ENCODE assay signal across 33 cellular contexts in genomic region chr15:85059734-85060133, GRCh38.
"Had no signal": no experiment of that assay in that cellular context is flagged by ENCODE, and none has a peak within 500 bp of the region (broad histone marks: within the 10 kb centered on the region; RNA-seq: fewer than 3 reads in every experiment).

No MANE protein-coding gene starts in this region.

- H3K4me3 ChIP-seq: adrenal gland, ascending aorta, body of pancreas, breast epithelium, cardiac muscle cell had no signal

- H3K36me3 ChIP-seq: adrenal gland, ascending aorta, brain microvascular endothelial cell, breast epithelium, cardiac muscle cell had no signal

- H3K4me1 ChIP-seq: adrenal gland, ascending aorta, body of pancreas, breast epithelium had no signal

- H3K27me3 ChIP-seq: adrenal gland, ascending aorta, body of pancreas, brain microvascular endothelial cell, breast epithelium, cardiac muscle cell had no signal

- ATAC-seq: activated naive CD4-positive, alpha-beta T cell treated with anti-CD3 and anti-CD28 coated beads, Interleukin-2, amount 50 U/mL, for 72 hours; activated naive CD8-positive, alpha-beta T cell treated with anti-CD3 and anti-CD28 coated beads, Interleukin-2, amount 50 U/mL, for 24 hours; activated T-cell treated with anti-CD3 and anti-CD28 coated beads, Interleukin-2, amount 50 U/mL, for 4 hours; activated T-cell treated with anti-CD3 and anti-CD28 coated beads, Interleukin-2, amount 50 U/mL, for 72 hours; activated T-helper 17 cell treated with anti-CD3 and anti-CD28 coated beads, Interleukin-2, amount 50 U/mL, for 72 hours; body of pancreas had no signal

- DNase-seq: activated effector memory CD4-positive, alpha-beta T cell treated with anti-CD3 and anti-CD28 coated beads, Interleukin-2, amount 50 U/mL, for 16 hours; activated effector memory CD4-positive, alpha-beta T cell treated with Interleukin-2 at 50 U/mL for 16 hours; activated gamma-delta T cell; activated gamma-delta T cell treated with Interleukin-2 at 50 U/mL for 16 hours; activated naive CD4-positive, alpha-beta T cell; activated naive CD4-positive, alpha-beta T cell treated with anti-CD3 and anti-CD28 coated beads for 36 hours; activated naive CD4-positive, alpha-beta T cell treated with anti-CD3 and anti-CD28 coated beads, Interleukin-2, amount 10 ng/mL, durations not matched to agents 7 days and 5 days; activated naive CD4-positive, alpha-beta T cell treated with anti-CD3 and anti-CD28 coated beads, Interleukin-2, amount 50 U/mL, for 16 hours; activated naive CD4-positive, alpha-beta T cell treated with Interleukin-2 at 50 U/mL for 16 hours; activated naive CD8-positive, alpha-beta T cell treated with anti-CD3 and anti-CD28 coated beads for 36 hours; activated naive CD8-positive, alpha-beta T cell treated with anti-CD3 and anti-CD28 coated beads, Interleukin-2, amount 10 ng/mL, durations not matched to agents 7 days and 5 days; activated naive CD8-positive, alpha-beta T cell treated with anti-CD3 and anti-CD28 coated beads, Interleukin-2, amount 50 U/mL, for 24 hours; activated T-cell treated with anti-CD3 and anti-CD28 coated beads, Interleukin-2, amount 50 U/mL, for 24 hours; activated T-cell treated with anti-CD3 and anti-CD28 coated beads, Interleukin-2, amount 50 U/mL, for 4 hours; activated T-cell treated with anti-CD3 and anti-CD28 coated beads, Interleukin-2, amount 50 U/mL, for 48 hours; activated T-cell treated with anti-CD3 and anti-CD28 coated beads, Interleukin-2, amount 50 U/mL, for 72 hours; adrenal gland; amniotic stem cell; amygdala; anterior cingulate cortex; aorta; body of pancreas; brain microvascular endothelial cell; caudate nucleus; central memory CD4-positive, alpha-beta T cell; cerebellar nuclear complex had no signal

- H3K27ac ChIP-seq: adrenal gland, ascending aorta, body of pancreas, brain microvascular endothelial cell, breast epithelium, cardiac muscle cell had no signal

- FAIRE-seq: astrocyte, bronchial epithelial cell had no signal

- H3K9me3 ChIP-seq: adrenal gland, body of pancreas had no signal
